8 cellular contexts compared by ENCODE assay signal in genomic region chr7:2520808-2521146, GRCh38. TPM values are rescaled to one million over a fixed set of nuclear protein-coding genes. Genes with fewer than 3 reads are reported as not detected.
DNase-seq lines count a peak whose midpoint lies in the region; ATAC-seq and TF ChIP-seq lines count a peak whose summit lies in the region.

No MANE protein-coding gene starts in this region.

- H3K9me3 Mint-ChIP-seq in T-helper 2 cell treated with Interferon-gamma antibody and Interleukin-4, amounts not matched to agents 5 μg/mL and 100 μg/mL, for 36 hours: no peaks in the 10 kb centered on the region

- peaks cover 40% of the 10 kb centered on the region for H3K4me1 ChIP-seq in HAP-1
- peaks cover 58% of the 10 kb centered on the region for H3K4me1 ChIP-seq in hepatocyte (ENCODE audit: insufficient read depth)

- H4K20me1 ChIP-seq in hepatocyte (ENCODE audit: insufficient read depth, poor library complexity, severe bottlenecking): peaks cover 3% of the 10 kb centered on the region

- peak overlapping the region; percentile 42 for H3K4me3 ChIP-seq in HAP-1
- no peak overlapping the region for H3K4me3 ChIP-seq in hepatocyte
- peak overlapping the region; percentile 40 to 83 (median 62) for H3K4me3 ChIP-seq in skin epidermis

- peaks cover 19% of the 10 kb centered on the region for H3K4me1 Mint-ChIP-seq in T-helper 2 cell treated with Interferon-gamma antibody and Interleukin-4, amounts not matched to agents 5 μg/mL and 100 μg/mL, for 36 hours (ENCODE audit: low read depth)

- WGBS in hepatocyte (ENCODE audit: low lambda C conversion rate, missing lambda C conversion rate): 45% methylated on average over 7 of the region's 7 CpGs

- TF ChIP-seq CTCF in hepatocyte (IDR thresholded peaks at IDR 0.05; ENCODE audit: poor library complexity) (no peak), omental fat pad (IDR thresholded peaks at IDR 0.05) (no peak)

- no peaks in the 10 kb centered on the region for H3K27me3 ChIP-seq in HAP-1 (ENCODE audit: low read depth)
- H3K27me3 ChIP-seq in hepatocyte: peaks cover 20% of the 10 kb centered on the region

- DNase-seq in HAP-1 (ENCODE audit: low spot score in 2 of 2) (peak in 1 of 2 experiments; percentile 40), hepatocyte (ENCODE audit: low spot score) (no peak), NCI-H128 (lab: John Stamatoyannopoulos, UW; ENCODE audit: unreplicated experiment) (no peak), omental fat pad (ENCODE audit: low spot score) (no peak)
- DNase-seq in T-helper 2 cell treated with Interferon-gamma antibody and Interleukin-4, amounts not matched to agents 5 μg/mL and 100 μg/mL, for 36 hours (ENCODE audit: low spot score): no peak

- H3K9me3 ChIP-seq in HAP-1 (no peaks in the 10 kb centered on the region), hepatocyte (ENCODE audit: low read depth) (no peaks in the 10 kb centered on the region)

- no peaks in the 10 kb centered on the region for H3K9me2 ChIP-seq in hepatocyte (replicated peaks; ENCODE audit: insufficient read depth)

- H3K27ac ChIP-seq in hepatocyte: no peak overlapping the region
- H3K27ac ChIP-seq in skin epidermis: peak overlapping the region; percentile 3 to 94 (median 74)

- H3K4me3 Mint-ChIP-seq in T-helper 2 cell treated with Interferon-gamma antibody and Interleukin-4, amounts not matched to agents 5 μg/mL and 100 μg/mL, for 36 hours: peak overlapping the region; percentile 96

- in situ Hi-C loops in HAP-1 (cut with MboI; ENCODE audit: low sequenced_read_pairs): no loop called here

- H3K27me3 Mint-ChIP-seq in T-helper 2 cell treated with Interferon-gamma antibody and Interleukin-4, amounts not matched to agents 5 μg/mL and 100 μg/mL, for 36 hours (ENCODE audit: low read depth): peaks cover 14% of the 10 kb centered on the region

- H3K4me2 ChIP-seq in hepatocyte: peak overlapping the region; percentile 81

- H3K27ac Mint-ChIP-seq in T-helper 2 cell treated with Interferon-gamma antibody and Interleukin-4, amounts not matched to agents 5 μg/mL and 100 μg/mL, for 36 hours: peak overlapping the region; percentile 71

- H2AFZ ChIP-seq in hepatocyte: no peak overlapping the region

- peaks cover 6% of the 10 kb centered on the region for H3K79me2 ChIP-seq in hepatocyte

- H3K36me3 Mint-ChIP-seq in T-helper 2 cell treated with Interferon-gamma antibody and Interleukin-4, amounts not matched to agents 5 μg/mL and 100 μg/mL, for 36 hours (ENCODE audit: low read depth): peaks cover 26% of the 10 kb centered on the region

- H3K36me3 ChIP-seq in HAP-1 (replicated peaks): peaks cover 4% of the 10 kb centered on the region
- no peaks in the 10 kb centered on the region for H3K36me3 ChIP-seq in hepatocyte (replicated peaks; ENCODE audit: insufficient read depth, low read depth)

- ATAC-seq in HG03108 (IDR thresholded peaks at IDR 0.05; ENCODE audit: unreplicated experiment) (no peak), GM19397 (IDR thresholded peaks at IDR 0.05; ENCODE audit: unreplicated experiment) (no peak), omental fat pad (ENCODE audit: low FRiP score) (no peak)

RNA-seq across cellular contexts. Expression of gene LFNG, which starts 1.2 kb away (rescaled TPM):
- total RNA-seq in hepatocyte: 4.5 and 7.5 TPM in 2 replicates
- 1.2 and 1.6 TPM in 2 replicates for polyA plus RNA-seq in hepatocyte
- 10 to 100 TPM in 3 of 4 donors, 1 to 10 TPM in 1; 4.7 to 25.9 (median 21.6) TPM for total RNA-seq in omental fat pad

RNA-seq across cellular contexts. Expression of gene BRAT1, which starts 34.5 kb away (rescaled TPM):
- total RNA-seq in hepatocyte: 15.7 and 19.2 TPM in 2 replicates
- 37.8 and 45.0 TPM in 2 replicates for polyA plus RNA-seq in hepatocyte
- 10 to 100 TPM; 22.7 to 33.1 (median 26.3) TPM for total RNA-seq in omental fat pad

RNA-seq across cellular contexts. Expression of gene IQCE, which starts 38.0 kb away (rescaled TPM):
- 8.2 and 13.3 TPM in 2 replicates for total RNA-seq in hepatocyte
- polyA plus RNA-seq in hepatocyte: 10.0 and 11.8 TPM in 2 replicates
- 10 to 100 TPM in 3 of 4 donors, 1 to 10 TPM in 1; 6.6 to 14.3 (median 12.8) TPM for total RNA-seq in omental fat pad

RNA-seq across cellular contexts. Expression of gene GRIFIN, which starts 44.6 kb away (rescaled TPM):
- not detected in 2 replicates for total RNA-seq in hepatocyte
- not detected in 2 replicates for polyA plus RNA-seq in hepatocyte
- not detected for total RNA-seq in omental fat pad
